In the genomic region with DNA sequence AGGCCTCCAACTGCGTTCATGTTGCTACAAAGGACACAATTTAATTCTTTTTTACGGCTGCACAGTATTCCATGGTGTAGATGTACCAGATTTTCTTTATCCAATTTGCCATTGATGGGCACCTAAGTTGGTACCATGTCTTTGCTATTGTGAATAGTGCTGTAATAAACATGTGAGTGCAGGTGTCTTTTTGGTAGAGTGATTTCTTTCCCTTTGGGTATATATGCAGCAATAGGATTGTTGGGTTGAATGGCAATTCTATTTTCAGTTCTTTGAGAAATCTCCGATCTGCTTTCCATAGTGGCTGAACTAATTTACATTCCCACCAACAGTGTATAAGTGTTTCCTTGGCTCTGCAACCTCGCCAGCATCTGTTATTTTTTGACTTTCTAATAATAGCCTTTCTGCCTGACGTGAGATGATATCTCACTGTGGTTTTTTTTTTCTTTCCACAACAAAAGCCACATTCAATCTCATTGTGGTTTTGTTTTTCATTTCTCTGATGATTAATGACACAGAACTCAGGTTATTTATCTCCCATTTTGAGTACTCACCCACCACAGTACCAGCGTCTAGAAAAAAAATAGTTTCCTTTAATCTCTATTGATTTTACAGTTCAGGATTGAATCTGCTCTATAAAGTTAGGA, we compare ENCODE assay signal across 10 cellular contexts. TPM values are rescaled to one million over a fixed set of nuclear protein-coding genes. Genes with fewer than 3 reads are reported as not detected.
DNase-seq lines count a peak whose midpoint lies in the region; ATAC-seq and TF ChIP-seq lines count a peak whose summit lies in the region.
"Had no signal": no experiment of that assay in that cellular context is flagged by ENCODE, and none has a peak within 500 bp of the region (broad histone marks: within the 10 kb centered on the region; RNA-seq: fewer than 3 reads in every experiment).

No MANE protein-coding gene starts in this region.

- no CpG with 5 or more reads among the region's 6 CpGs for WGBS in neuronal stem cell (ENCODE audit: extremely low coverage in 2 of 2, insufficient read length in 2 of 2, insufficient replicate concordance in 1 of 2), 2 donors
- 60 to 61% methylated on average over 6 of the region's 6 CpGs for WGBS in heart right ventricle, 2 donors

- H3K9ac ChIP-seq in neuronal stem cell (ENCODE audit: low read depth, low read length, poor library complexity): no peak overlapping the region
- H3K9ac ChIP-seq: BLaER1 treated with 17β-estradiol and CSF1 and Interleukin-3, amounts not matched to agents 10 nM and 100 nM had no signal

- H3K4me3 ChIP-seq in neuronal stem cell (ENCODE audit: low read length in 2 of 2) (no peak overlapping the region), heart right ventricle (no peak overlapping the region)
- H3K4me3 ChIP-seq: BLaER1 treated with 17β-estradiol and CSF1 and Interleukin-3, amounts not matched to agents 10 nM and 100 nM had no signal

- H2BK5ac ChIP-seq in neuronal stem cell (ENCODE audit: low read length): no peak overlapping the region

- no peak overlapping the region for H4K91ac ChIP-seq in neuronal stem cell (ENCODE audit: low read depth, low read length, poor library complexity)

- no peak overlapping the region for H2AFZ ChIP-seq in neuronal stem cell (ENCODE audit: low read length)

- H3K9me3 Mint-ChIP-seq in activated T-cell treated with anti-CD3 and anti-CD28 coated beads, Interleukin-2, amount 50 U/mL, for 72 hours: peaks cover 7 to 13% of the 10 kb centered on the region in 2 donors

- peak overlapping the region in 1 of 2 donors; percentile 51 for H3K4me3 Mint-ChIP-seq in activated T-cell treated with anti-CD3 and anti-CD28 coated beads, Interleukin-2, amount 50 U/mL, for 72 hours
- H3K4me3 Mint-ChIP-seq: nephron had no signal

- H3K4me1 ChIP-seq in neuronal stem cell (ENCODE audit: control insufficient read depth in 2 of 2, insufficient read depth in 1 of 2, low read depth in 1 of 2, low read length in 2 of 2) (no peaks in the 10 kb centered on the region), heart right ventricle (peaks cover 0 to 15% (median 0%) of the 10 kb centered on the region in 9 donors)

- intact Hi-C loops in heart right ventricle (cut with DNase I): no loop called here

- no peak overlapping the region for H2AK5ac ChIP-seq in neuronal stem cell (ENCODE audit: low read depth, low read length)

- H3K9me3 ChIP-seq in neuronal stem cell (replicated peaks in 1 of 2; ENCODE audit: control insufficient read depth in 2 of 2, insufficient read depth in 1 of 2, low read depth in 1 of 2, low read length in 2 of 2): peaks cover 0 to 3% of the 10 kb centered on the region in 2 donors
- H3K9me3 ChIP-seq in heart right ventricle: peaks cover 0 to 6% (median 0%) of the 10 kb centered on the region in 11 donors

- H3K79me1 ChIP-seq in neuronal stem cell (ENCODE audit: low read depth, low read length): no peaks in the 10 kb centered on the region

- H3K4me1 Mint-ChIP-seq in activated T-cell treated with anti-CD3 and anti-CD28 coated beads, Interleukin-2, amount 50 U/mL, for 72 hours (ENCODE audit: low read depth): peaks cover 12% of the 10 kb centered on the region

- no peak overlapping the region for H3K14ac ChIP-seq in neuronal stem cell (ENCODE audit: low read length)

- H2BK120ac ChIP-seq in neuronal stem cell (ENCODE audit: low read depth, low read length): no peak overlapping the region

- no peak overlapping the region for H2BK15ac ChIP-seq in neuronal stem cell (ENCODE audit: low read length)

- no peak for DNase-seq in activated T-cell treated with anti-CD3 and anti-CD28 coated beads, Interleukin-2, amount 50 U/mL, for 72 hours
- no peak for DNase-seq in activated T-cell treated with anti-CD3 and anti-CD28 coated beads, Interleukin-2, amount 50 U/mL, for 48 hours
- DNase-seq in OCI-M1 (lab: John Stamatoyannopoulos, UW): peak; percentile 62
- no peak for DNase-seq in stimulated activated naive CD8-positive, alpha-beta T cell treated with anti-CD3 and anti-CD28 coated beads, Interleukin-15, Interleukin-2, amounts not matched to agents 100 U/mL and 50 U/mL, for 24 hours
- no peak for DNase-seq in neuronal stem cell (ENCODE audit: low spot score)
- DNase-seq in NCI-H524 treated with DMSO at 0.1 percent for 48 hours (lab: John Stamatoyannopoulos, UW): no peak
- DNase-seq in heart right ventricle: no peak

- H3K36me3 ChIP-seq in neuronal stem cell (replicated peaks in 1 of 2; ENCODE audit: control insufficient read depth in 2 of 2, insufficient read depth in 2 of 2, low read length in 2 of 2) (no peaks in the 10 kb centered on the region), heart right ventricle (no peaks in the 10 kb centered on the region)
- H3K36me3 ChIP-seq: BLaER1 treated with 17β-estradiol and CSF1 and Interleukin-3, amounts not matched to agents 10 nM and 100 nM had no signal

- no peak overlapping the region for H3K4me2 ChIP-seq in neuronal stem cell (ENCODE audit: insufficient read depth, low read length, poor library complexity, severe bottlenecking)

- H3K4ac ChIP-seq in neuronal stem cell (ENCODE audit: low read length): no peak overlapping the region

- H3K36me3 Mint-ChIP-seq in activated T-cell treated with anti-CD3 and anti-CD28 coated beads, Interleukin-2, amount 50 U/mL, for 72 hours (ENCODE audit: insufficient read depth in 2 of 2): peaks cover 10 to 17% of the 10 kb centered on the region in 2 donors

- TF ChIP-seq CTCF in heart right ventricle (IDR thresholded peaks at IDR 0.05): no peak

- no peak overlapping the region for H3K18ac ChIP-seq in neuronal stem cell (ENCODE audit: low read length)

- H3K27me3 Mint-ChIP-seq in activated T-cell treated with anti-CD3 and anti-CD28 coated beads, Interleukin-2, amount 50 U/mL, for 72 hours (ENCODE audit: low read depth): peaks cover 8% of the 10 kb centered on the region

- peak; percentile 64 to 81 for ATAC-seq in activated T-cell treated with anti-CD3 and anti-CD28 coated beads, Interleukin-2, amount 50 U/mL, for 72 hours (replicated peaks in 1 of 2)
- ATAC-seq in HG02870 (IDR thresholded peaks at IDR 0.05; ENCODE audit: unreplicated experiment): peak; percentile 90
- ATAC-seq in stimulated activated naive CD8-positive, alpha-beta T cell treated with anti-CD3 and anti-CD28 coated beads, Interleukin-15, Interleukin-2, amounts not matched to agents 100 U/mL and 50 U/mL, for 24 hours: peak; percentile 77
- no peak for ATAC-seq in heart right ventricle

- no peak overlapping the region for H3K27ac ChIP-seq in neuronal stem cell (replicated peaks; ENCODE audit: low read length)
- no peak overlapping the region for H3K27ac ChIP-seq in heart right ventricle

- peaks cover 0 to 16% (median 0%) of the 10 kb centered on the region in 3 experiments for H3K27me3 ChIP-seq in neuronal stem cell (ENCODE audit: control insufficient read depth in 3 of 3, insufficient read depth in 3 of 3, low read depth in 1 of 3, low read length in 3 of 3)
- no peaks in the 10 kb centered on the region for H3K27me3 ChIP-seq in heart right ventricle
- H3K27me3 ChIP-seq: BLaER1 treated with 17β-estradiol and CSF1 and Interleukin-3, amounts not matched to agents 10 nM and 100 nM had no signal

- no peak overlapping the region for H2BK12ac ChIP-seq in neuronal stem cell (ENCODE audit: low read length)

- no peak overlapping the region for H3K23ac ChIP-seq in neuronal stem cell (ENCODE audit: low read depth, low read length, poor library complexity)

- no peak overlapping the region for H4K8ac ChIP-seq in neuronal stem cell (ENCODE audit: low read depth, low read length)

- peak overlapping the region; percentile 96 for H3K27ac Mint-ChIP-seq in activated T-cell treated with anti-CD3 and anti-CD28 coated beads, Interleukin-2, amount 50 U/mL, for 72 hours

RNA-seq across cellular contexts. Expression of a gene that starts 21.9 kb away (rescaled TPM):
- total RNA-seq in activated T-cell treated with anti-CD3 and anti-CD28 coated beads, Interleukin-2, amount 50 U/mL, for 72 hours: 10 to 100 TPM; 12.8 to 21.1 TPM
- 24.6 TPM for polyA plus RNA-seq in neuronal stem cell (2013, experiment 1 of 2)
- polyA plus RNA-seq in neuronal stem cell (2013, experiment 2 of 2): 27.1 TPM
- 10 to 100 TPM in 8 of 10 donors, 1 to 10 TPM in 2; 9.4 to 61.5 (median 21.0) TPM for total RNA-seq in heart right ventricle
- polyA plus RNA-seq in heart right ventricle: 1 to 10 TPM; 4.8 to 5.8 TPM

Comparison
In these comparisons a context has a peak if more than half of its experiments do, and no peak if none do; other contexts are left out.
1. ATAC-seq: peak in activated T-cell treated with anti-CD3 and anti-CD28 coated beads, Interleukin-2, amount 50 U/mL, for 72 hours (2 of 2), HG02870 (single experiment) and stimulated activated naive CD8-positive, alpha-beta T cell treated with anti-CD3 and anti-CD28 coated beads, Interleukin-15, Interleukin-2, amounts not matched to agents 100 U/mL and 50 U/mL, for 24 hours (single experiment); none in heart right ventricle (0 of 8).